ENCODE assay signal across 8 cellular contexts in genomic region chr5:91281409-91281808, GRCh38.
A peak's percentile ranks its signal among the peaks of the same experiment; 100 is the strongest.
DNase-seq lines count a peak whose midpoint lies in the region; ATAC-seq and TF ChIP-seq lines count a peak whose summit lies in the region.

No MANE protein-coding gene starts in this region.

- H3K27me3 ChIP-seq in Panc1 (ENCODE audit: control insufficient read depth, insufficient read depth, low read length): no peaks in the 10 kb centered on the region

- peak; percentile 14 for DNase-seq in G401 (ENCODE audit: low spot score)
- DNase-seq in Panc1 (ENCODE audit: low read depth, low spot score): peak; percentile 52
- DNase-seq in fibroblast of gingiva (ENCODE audit: low read depth): peak; percentile 73
- DNase-seq in retinal pigment epithelial cell (ENCODE audit: low read depth): peak; percentile 88
- DNase-seq in GDM1 (lab: John Stamatoyannopoulos, UW): no peak
- no peak for DNase-seq in NCI-H1436 (lab: John Stamatoyannopoulos, UW)

- ATAC-seq in Panc1 (no peak; the same call in 1 of the 2 replicates), HG03196 (IDR thresholded peaks at IDR 0.05; ENCODE audit: unreplicated experiment) (no peak), GM21515 (IDR thresholded peaks at IDR 0.05; ENCODE audit: unreplicated experiment) (no peak)

- in situ Hi-C loops in G401 (cut with HindIII; ENCODE audit: low sequenced_read_pairs) (no loop called here), Panc1 (cut with HindIII; ENCODE audit: low pct_unique_long_range_greater_than_20kb, low sequenced_read_pairs) (no loop called here)

- H3K4me3 ChIP-seq in Panc1 (ENCODE audit: low read depth in 2 of 2, low read length in 2 of 2): no peak overlapping the region; a peak in 2 of 4 replicates
- H3K4me3 ChIP-seq in retinal pigment epithelial cell (ENCODE audit: low read length): peak overlapping the region; percentile 49

- H3K27ac ChIP-seq in Panc1 (ENCODE audit: low read length): peak overlapping the region; percentile 98

- no TSS peak for BruUV-seq in Panc1 (replicated peaks; lab: Mats Ljungman, UMichigan)

- TF ChIP-seq CTCF in Panc1 (IDR thresholded peaks at IDR 0.05) (no peak), retinal pigment epithelial cell (conservative IDR thresholded peaks at IDR 0.05; ENCODE audit: low read depth, low read length) (no peak)

- no peaks in the 10 kb centered on the region for H3K36me3 ChIP-seq in Panc1 (ENCODE audit: control insufficient read depth, insufficient read depth, low read length)

- intact Hi-C loops in Panc1 (cut with micrococcal nuclease; ENCODE audit: unreplicated experiment): no loop called here

- peaks cover 13% of the 10 kb centered on the region; the same call in 1 of the 2 replicates for H3K9me3 ChIP-seq in Panc1 (ENCODE audit: control insufficient read depth, insufficient read depth, low read depth, low read length)

- CTCF ChIA-PET in Panc1 (lab: Charles Lee): no interaction called here

- POLR2A ChIA-PET in Panc1 (lab: Charles Lee): interaction anchor here (1.0 to 1.4 kb wide), 3 partner anchors 84 to 102 kb away, joined by 3 to 14 read pairs (median 8); partner anchors contain the start of gene ARRDC3

- H3K4me1 ChIP-seq in Panc1 (ENCODE audit: control insufficient read depth, insufficient read depth, low read length): peaks cover 17% of the 10 kb centered on the region

Comparison
In these comparisons a context has a peak if more than half of its experiments do, and no peak if none do; other contexts are left out.
1. DNase-seq: peak in G401 (single experiment), Panc1 (single experiment), fibroblast of gingiva (single experiment) and retinal pigment epithelial cell (single experiment); none in GDM1 (single experiment) and NCI-H1436 (single experiment).